Comparison of ENCODE assay signal across 21 cellular contexts in the genomic region with DNA sequence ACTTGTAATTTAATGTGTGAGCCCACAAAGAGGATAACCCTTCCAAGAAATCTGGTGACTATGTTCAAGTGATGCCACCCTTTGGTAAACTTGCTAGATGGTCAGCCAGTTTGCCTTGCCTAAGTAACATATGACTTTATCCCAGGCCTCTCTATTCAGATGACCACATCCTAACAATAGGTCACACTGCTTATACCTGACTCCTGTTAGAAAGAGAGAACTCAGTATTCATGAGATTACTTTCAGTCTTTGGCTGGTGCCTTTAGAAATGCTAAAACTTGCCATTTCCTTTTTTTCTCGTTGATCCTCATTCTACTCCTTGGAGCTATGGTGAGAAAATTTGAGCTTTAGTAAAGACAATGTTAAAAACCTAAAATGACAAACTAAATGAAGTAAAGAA. TPM values are rescaled to one million over a fixed set of nuclear protein-coding genes. Genes with fewer than 3 reads are reported as not detected.
DNase-seq lines count a peak whose midpoint lies in the region; ATAC-seq, FAIRE-seq and TF ChIP-seq lines count a peak whose summit lies in the region.
"Had no signal": no experiment of that assay in that cellular context is flagged by ENCODE, and none has a peak within 500 bp of the region (broad histone marks: within the 10 kb centered on the region; RNA-seq: fewer than 3 reads in every experiment).

No MANE protein-coding gene starts in this region.

- in situ Hi-C loops in K562 (cut with MboI), result no loop called here

- POLR2A ChIA-PET in HEK293 (lab: Yijun Ruan, JAX) (no interaction called here), K562 (lab: Yijun Ruan, JAX) (no interaction called here)

- FAIRE-seq in K562 (lab: Jason Lieb, UNC) (no peak), GM12891 (lab: Jason Lieb, UNC) (no peak)
- FAIRE-seq: HepG2 had no signal

- no TSS peak for BruUV-seq in K562 (replicated peaks; lab: Mats Ljungman, UMichigan)

- H3K4me3 ChIP-seq in HEK293 (ENCODE audit: low read depth, low read length) (no peak overlapping the region), K562 (no peak overlapping the region), skeletal muscle tissue (ENCODE audit: low read length in 3 of 3) (no peak overlapping the region)

- H3K9ac ChIP-seq in K562 (ENCODE audit: insufficient read depth in 1 of 2, low read depth in 2 of 2, low read length in 2 of 2) (no peak overlapping the region), skeletal muscle tissue (ENCODE audit: low read depth in 1 of 3, low read length in 3 of 3) (no peak overlapping the region)
- H3K9ac ChIP-seq: SK-N-SH had no signal

- 21% methylated on average over 1 of the region's 1 CpG for WGBS in K562 (ENCODE audit: insufficient coverage, low coverage, missing lambda C conversion rate)

- H3K79me2 ChIP-seq in K562 (ENCODE audit: control insufficient read depth, insufficient read depth, low read length), result no peaks in the 10 kb centered on the region

- DNase-seq in K562 (ENCODE audit: extremely low read depth in 1 of 4, low spot score in 3 of 4), result no peak
- peak; percentile 50 for DNase-seq in iPS-NIHi11 (ENCODE audit: low spot score)
- DNase-seq in KG1 (lab: John Stamatoyannopoulos, UW), result no peak
- DNase-seq in GM12891 (ENCODE audit: insufficient read length, low spot score), result no peak
- DNase-seq: BE2C; KBM-7; NCI-H1105; NCI-H2029; NCI-H226; NCI-H510A treated with DMSO at 0.1 percent for 48 hours; NCI-H748 treated with DMSO at 0.1 percent for 48 hours; NK-92 treated with Interleukin-12 subunit alpha and Interleukin-12 subunit beta, amount 100 ng/mL, for 24 hours; SIG-M5; SK-N-SH had no signal

- intact Hi-C loops in K562 (cut with micrococcal nuclease), result no loop called here

- no peaks in the 10 kb centered on the region for H3K9me1 ChIP-seq in K562 (ENCODE audit: control insufficient read depth, insufficient read depth, low read length)

- ATAC-seq in K562, result no peak
- ATAC-seq in GM19351 (IDR thresholded peaks at IDR 0.05; ENCODE audit: unreplicated experiment), result no peak
- no peak for ATAC-seq in HG03521 (IDR thresholded peaks at IDR 0.05; ENCODE audit: unreplicated experiment)
- ATAC-seq: HCT116, HepG2, Panc1 had no signal

- no peak for TF ChIP-seq POLR2A in K562 (conservative IDR thresholded peaks at IDR 0.05)
- TF ChIP-seq POLR2A in GM12891 (IDR thresholded peaks at IDR 0.05; ENCODE audit: low read depth, low read length), result no peak

- no peaks in the 10 kb centered on the region for H3K4me1 ChIP-seq in HEK293 (ENCODE audit: control insufficient read depth, insufficient read depth, low read length)
- no peaks in the 10 kb centered on the region; a peak in 2 of 5 replicates for H3K4me1 ChIP-seq in K562 (replicated peaks in 1 of 2; ENCODE audit: control insufficient read depth in 2 of 2, insufficient read depth in 2 of 2, low read length in 2 of 2)
- H3K4me1 ChIP-seq in skeletal muscle tissue (ENCODE audit: control insufficient read depth in 3 of 3, insufficient read depth in 3 of 3, low read length in 3 of 3), result peaks cover 21 to 31% (median 25%) of the 10 kb centered on the region in 3 donors
- H3K4me1 ChIP-seq: BE2C had no signal

- H3K9me3 ChIP-seq in HEK293 (ENCODE audit: control insufficient read depth, insufficient read depth, low read depth, low read length), result no peaks in the 10 kb centered on the region
- no peaks in the 10 kb centered on the region for H3K9me3 ChIP-seq in K562 (replicated peaks; ENCODE audit: control insufficient read depth, insufficient read depth, low read depth, low read length)
- H3K9me3 ChIP-seq in skeletal muscle tissue (ENCODE audit: control insufficient read depth in 3 of 3, low read length in 3 of 3), result no peaks in the 10 kb centered on the region
- H3K9me3 ChIP-seq: BE2C, SK-N-SH had no signal

- H2AFZ ChIP-seq in K562 (ENCODE audit: low read depth, low read length), result peak overlapping the region; percentile 37; the same call in 1 of the 2 replicates

- H3K27me3 ChIP-seq in K562 (ENCODE audit: control insufficient read depth in 2 of 2, insufficient read depth in 2 of 2, low read length in 2 of 2) (no peaks in the 10 kb centered on the region), skeletal muscle tissue (ENCODE audit: control insufficient read depth in 3 of 3, insufficient read depth in 3 of 3, low read length in 3 of 3) (no peaks in the 10 kb centered on the region)
- H3K27me3 ChIP-seq: BE2C had no signal

- CTCF ChIA-PET in HEK293 (lab: Yijun Ruan, JAX), result interaction anchor here (0.6 kb wide), 1 partner anchor 247 kb away, joined by 3 read pairs; no protein-coding TSS in a partner anchor
- CTCF ChIA-PET in K562 (lab: Yijun Ruan, JAX; ENCODE audit: low intra/inter-chr PET ratio), result no interaction called here

- H3K36me3 ChIP-seq in HEK293 (ENCODE audit: control insufficient read depth in 2 of 2, insufficient read depth in 1 of 2, low read length in 2 of 2) (no peaks in the 10 kb centered on the region), K562 (ENCODE audit: control insufficient read depth, insufficient read depth, low read length) (no peaks in the 10 kb centered on the region), skeletal muscle tissue (ENCODE audit: control insufficient read depth in 3 of 3, insufficient read depth in 3 of 3, low read length in 3 of 3) (no peaks in the 10 kb centered on the region)
- H3K36me3 ChIP-seq: BE2C had no signal

- H3K4me2 ChIP-seq in K562 (ENCODE audit: insufficient read depth, low read length), result no peak overlapping the region
- H3K4me2 ChIP-seq: SK-N-SH had no signal

- no peak for TF ChIP-seq EP300 in K562 (IDR thresholded peaks at IDR 0.05; ENCODE audit: low read length)

- H3K27ac ChIP-seq in HEK293 (ENCODE audit: extremely low read depth, low read depth, low read length) (no peak overlapping the region), K562 (ENCODE audit: extremely low read depth, low read depth, low read length) (no peak overlapping the region), skeletal muscle tissue (ENCODE audit: low read depth, low read length) (peak overlapping the region; percentile 23)

- TF ChIP-seq CTCF in HEK293 (tag by site-specific recombination; IDR thresholded peaks at IDR 0.05) (no peak), K562 (IDR thresholded peaks at IDR 0.05 in 2 of 3, conservative IDR thresholded peaks at IDR 0.05 in 1 of 3; ENCODE audit: insufficient read depth in 2 of 3, low read depth in 1 of 3, low read length in 3 of 3) (no peak)

- TF ChIP-seq RAD21 in K562 (CRISPR knock-in tag; conservative IDR thresholded peaks at IDR 0.05 in 1 of 2, IDR thresholded peaks at IDR 0.05 in 1 of 2), result no peak

- no peaks in the 10 kb centered on the region for H4K20me1 ChIP-seq in K562 (replicated peaks; ENCODE audit: control insufficient read depth, insufficient read depth, low read length)

TF ChIP-seq in HEK293, 187 proteins besides CTCF, POLR2A, EP300 and RAD21:
- TF ChIP-seq ZNF23 (tag by site-specific recombination; IDR thresholded peaks at IDR 0.05; ENCODE audit: borderline replicate concordance), result no peak
- TF ChIP-seq ZNF335 (tag by site-specific recombination; conservative IDR thresholded peaks at IDR 0.05), result 0 out of 2 replicates have a peak, but pooled peaks have one; percentile 39

TF ChIP-seq in K562, 482 proteins besides CTCF, POLR2A, EP300 and RAD21 (continues in another document):
- TF ChIP-seq ZNF274 (IDR thresholded peaks at IDR 0.05; ENCODE audit: borderline replicate concordance, low read depth, low read length) (no peak), CBFA2T3 (IDR thresholded peaks at IDR 0.05) (no peak), CSDE1 (IDR thresholded peaks at IDR 0.05) (no peak)

TF ChIP-seq in GM12891, 5 proteins besides CTCF, POLR2A, EP300 and RAD21:
- no peak for TF ChIP-seq TAF1 (IDR thresholded peaks at IDR 0.05; ENCODE audit: low read depth, low read length)
TF ChIP-seq in GM12891: peak in this region for 0.

RNA-seq across cellular contexts. Expression of a gene that starts 28.5 kb away (rescaled TPM):
- 44.8 and 218 TPM in 2 replicates for total RNA-seq in K562 (2011; cell fraction: chromatin; rRNA removed; ENCODE audit: low replicate concordance)
- 38.5 and 46.2 TPM in 2 replicates for total RNA-seq in K562 (2011; cell fraction: nucleolus; rRNA removed)
- 82.6 and 125 TPM in 2 replicates for total RNA-seq in K562 (2011; cell fraction: nucleoplasm; rRNA removed)
- 656 and 761 TPM in 2 replicates for total RNA-seq in K562 (2014; rRNA removed)
- total RNA-seq in K562 (2014; rRNA removed; fragmentation: Illumina TruSeq; extraction: Trizol), result 464 and 519 TPM in 2 replicates
- total RNA-seq in K562 (2015; rRNA removed; fragmentation: Illumina TruSeq; extraction: Trizol), result 523 and 537 TPM in 2 replicates
- total RNA-seq in K562 (2021), result 415 and 449 TPM in 2 replicates
- 295 and 420 TPM in 2 replicates for polyA plus RNA-seq in K562 (2011; rRNA removed)
- polyA plus RNA-seq in K562 (2011; cell fraction: cytosol; rRNA removed), result 136 and 207 TPM in 2 replicates
- 65.4 and 88.8 TPM in 2 replicates for polyA plus RNA-seq in K562 (2011; cell fraction: nucleus; rRNA removed)
- polyA plus RNA-seq in K562 (2012), result 218 and 429 TPM in 2 replicates
- 492 and 549 TPM in 2 replicates for polyA plus RNA-seq in K562 (2014; fragmentation: Illumina TruSeq; extraction: Trizol)
- polyA plus RNA-seq in K562 (2014; fragmentation: Nextera tagmentation; extraction: Ambion mirVana), result 10 to 100 TPM; 79.9 to 81.2 TPM
- polyA plus RNA-seq in K562 (2014; rRNA removed), result 494 and 522 TPM in 2 replicates
- polyA minus RNA-seq in K562 (2011; rRNA and poly(A)+ RNA removed), result 427 and 585 TPM in 2 replicates
- 185 and 239 TPM in 2 replicates for polyA minus RNA-seq in K562 (2011; cell fraction: cytosol; rRNA and poly(A)+ RNA removed)
- polyA minus RNA-seq in K562 (2011; cell fraction: nucleus; rRNA and poly(A)+ RNA removed), result 63.4 and 107 TPM in 2 replicates
- total RNA-seq in skeletal muscle tissue, result 187 TPM
- polyA plus RNA-seq in GM12891 (2012; ENCODE audit: low read depth, missing spikeins), result 331 TPM
